Comparison of ENCODE assay signal across 9 cellular contexts in genomic region chr22:24953294-24954113, GRCh38. TPM values are rescaled to one million over a fixed set of nuclear protein-coding genes. Genes with fewer than 3 reads are reported as not detected.
DNase-seq lines count a peak whose midpoint lies in the region; ATAC-seq, FAIRE-seq and TF ChIP-seq lines count a peak whose summit lies in the region.
"Had no signal": no experiment of that assay in that cellular context is flagged by ENCODE, and none has a peak within 500 bp of the region (broad histone marks: within the 10 kb centered on the region; RNA-seq: fewer than 3 reads in every experiment).

No MANE protein-coding gene starts in this region.

- TF ChIP-seq CTCF in foreskin fibroblast (IDR thresholded peaks at IDR 0.05; ENCODE audit: low read depth, low read length) (no peak), pancreas (IDR thresholded peaks at IDR 0.05) (no peak)

- no peaks in the 10 kb centered on the region for H3K9me3 ChIP-seq in T-helper 17 cell (ENCODE audit: control insufficient read depth, low read length, poor library complexity, severe bottlenecking)
- H3K9me3 ChIP-seq in pancreas = no peaks in the 10 kb centered on the region

- DNase-seq in D341Med (ENCODE audit: low spot score) = peak; percentile 57
- no peak for DNase-seq in T-helper 17 cell
- DNase-seq in foreskin fibroblast = no peak
- peak in 5 of 6 donors; percentile 41 to 82 (median 65) for DNase-seq in pancreas
- no peak for DNase-seq in H54 (ENCODE audit: insufficient read length, low spot score)
- DNase-seq in NCI-H2029 (lab: John Stamatoyannopoulos, UW) = no peak
- no peak for DNase-seq in activated naive CD4-positive, alpha-beta T cell treated with anti-CD3 and anti-CD28 coated beads, Interleukin-2, amount 50 U/mL, for 72 hours (ENCODE audit: low spot score in 2 of 2)

- no peaks in the 10 kb centered on the region for H3K9me3 Mint-ChIP-seq in activated naive CD4-positive, alpha-beta T cell treated with anti-CD3 and anti-CD28 coated beads, Interleukin-2, amount 50 U/mL, for 72 hours

- peak overlapping the region; percentile 52 for H3K4me3 Mint-ChIP-seq in T-helper 17 cell

- no peaks in the 10 kb centered on the region for H3K27me3 ChIP-seq in pancreas

- no peak overlapping the region for H3K27ac Mint-ChIP-seq in T-helper 17 cell
- no peak overlapping the region for H3K27ac Mint-ChIP-seq in activated naive CD4-positive, alpha-beta T cell treated with anti-CD3 and anti-CD28 coated beads, Interleukin-2, amount 50 U/mL, for 72 hours

- no peaks in the 10 kb centered on the region for H3K36me3 ChIP-seq in pancreas

- peaks cover 4 to 25% (median 16%) of the 10 kb centered on the region in 3 donors for H3K4me1 ChIP-seq in pancreas

- peaks cover 5% of the 10 kb centered on the region for H3K36me3 Mint-ChIP-seq in T-helper 17 cell (ENCODE audit: low read depth)
- peaks cover 0 to 4% of the 10 kb centered on the region in 2 donors for H3K36me3 Mint-ChIP-seq in activated naive CD4-positive, alpha-beta T cell treated with anti-CD3 and anti-CD28 coated beads, Interleukin-2, amount 50 U/mL, for 72 hours

- 2% methylated on average over 37 to 53 of the region's 53 CpGs for WGBS in pancreas, 2 donors

- H3K4me1 Mint-ChIP-seq in T-helper 17 cell = peaks cover 12% of the 10 kb centered on the region

- no peak for ATAC-seq in T-helper 17 cell
- ATAC-seq in pancreas = peak; percentile 15 to 30 (median 24)
- ATAC-seq in HG02970 (IDR thresholded peaks at IDR 0.05; ENCODE audit: low FRiP score, unreplicated experiment) = no peak
- no peak for ATAC-seq in activated naive CD4-positive, alpha-beta T cell treated with anti-CD3 and anti-CD28 coated beads, Interleukin-2, amount 50 U/mL, for 72 hours

- TF ChIP-seq POLR2A in H54 (IDR thresholded peaks at IDR 0.05; ENCODE audit: low read depth, low read length) = no peak

- peak overlapping the region; percentile 57 to 89 (median 82) for H3K27ac ChIP-seq in pancreas
- H3K27ac ChIP-seq: HL-60 had no signal

- H3K4me3 ChIP-seq in foreskin fibroblast (ENCODE audit: low read depth in 1 of 2, low read length in 2 of 2) (peak overlapping the region; percentile 49 to 64), pancreas (peak overlapping the region; percentile 53 to 70 (median 68))

- intact Hi-C loops in pancreas (cut with DNase I) = loop anchor here in 2 of 3 donors (5.0 kb wide), 2 partner anchors 94 to 99 kb away; no protein-coding TSS in a partner anchor

- H3K27me3 Mint-ChIP-seq in T-helper 17 cell = peaks cover 65% of the 10 kb centered on the region

- FAIRE-seq in pancreas (lab: Jason Lieb, UNC) = no peak
- no peak for FAIRE-seq in H54 (lab: Jason Lieb, UNC)

RNA-seq across cellular contexts. Expression of gene KIAA1671, which starts 1.0 kb away (rescaled TPM):
- 1 to 10 TPM; 1.4 to 3.2 TPM for total RNA-seq in T-helper 17 cell
- total RNA-seq in pancreas = 10 to 100 TPM; 17.5 to 28.8 (median 20.4) TPM
- polyA plus RNA-seq in pancreas = 10 to 100 TPM in 1 of 2 donors, 1 to 10 TPM in 1; 8.3 to 12.8 TPM
- 10 to 100 TPM in 1 of 2 donors, 1 to 10 TPM in 1; 2.0 to 22.0 TPM for total RNA-seq in activated naive CD4-positive, alpha-beta T cell treated with anti-CD3 and anti-CD28 coated beads, Interleukin-2, amount 50 U/mL, for 72 hours

RNA-seq across cellular contexts. Expression of gene LHFPL7, which starts 7.0 kb away (rescaled TPM):
- total RNA-seq in T-helper 17 cell = not detected
- total RNA-seq in pancreas = not detected
- not detected for polyA plus RNA-seq in pancreas
- not detected for total RNA-seq in activated naive CD4-positive, alpha-beta T cell treated with anti-CD3 and anti-CD28 coated beads, Interleukin-2, amount 50 U/mL, for 72 hours

Comparison
In these comparisons a context has a peak if more than half of its experiments do, and no peak if none do; other contexts are left out.
1. DNase-seq: peak in D341Med (single experiment) and pancreas (5 of 6); none in T-helper 17 cell (0 of 3), foreskin fibroblast (0 of 2), H54 (single experiment), NCI-H2029 (single experiment) and activated naive CD4-positive, alpha-beta T cell treated with anti-CD3 and anti-CD28 coated beads, Interleukin-2, amount 50 U/mL, for 72 hours (0 of 2).
2. ATAC-seq: peak in pancreas (4 of 4); none in T-helper 17 cell (single experiment), HG02970 (single experiment) and activated naive CD4-positive, alpha-beta T cell treated with anti-CD3 and anti-CD28 coated beads, Interleukin-2, amount 50 U/mL, for 72 hours (0 of 2).